18 cellular contexts compared by ENCODE assay signal in genomic region chrX:11424903-11425674, GRCh38.
"Had no signal": no experiment of that assay in that cellular context is flagged by ENCODE, and none has a peak within 500 bp of the region (broad histone marks: within the 10 kb centered on the region; RNA-seq: fewer than 3 reads in every experiment).

No MANE protein-coding gene starts in this region.

- ATAC-seq: activated naive CD4-positive, alpha-beta T cell treated with anti-CD3 and anti-CD28 coated beads, Interleukin-2, amount 50 U/mL, for 72 hours; activated T-helper 17 cell treated with anti-CD3 and anti-CD28 coated beads, Interleukin-2, amount 50 U/mL, for 72 hours; left lobe of liver; natural killer cell treated with Interleukin-12 subunit alpha and Interleukin-12 subunit beta and Interleukin-15 and Interleukin-18, amount 100 ng/mL, for 72 hours; psoas muscle; stimulated activated naive CD8-positive, alpha-beta T cell treated with anti-CD3 and anti-CD28 coated beads, Interleukin-15, Interleukin-2, amounts not matched to agents 100 U/mL and 50 U/mL, for 24 hours; T-cell; WTC11 had no signal

- H3K27ac ChIP-seq: epithelial cell of prostate, psoas muscle, right atrium auricular region had no signal

- H3K4me1 ChIP-seq: psoas muscle had no signal

- H3K4me3 ChIP-seq: psoas muscle, right atrium auricular region had no signal

- H3K36me3 ChIP-seq: right atrium auricular region, tibial artery had no signal

- DNase-seq: activated T-cell treated with anti-CD3 and anti-CD28 coated beads, Interleukin-2, amount 50 U/mL, for 24 hours; cortex of kidney; endodermal cell; kidney; psoas muscle; stimulated activated CD4-positive, alpha-beta T cell treated with anti-CD3 and anti-CD28 coated beads, Interleukin-12 subunit alpha, Interleukin-12 subunit beta, amount 100 ng/mL, for 4 hours; stimulated activated CD4-positive, alpha-beta T cell treated with anti-CD3 and anti-CD28 coated beads, Interleukin-4, amount 100 ng/mL, for 4 hours; stimulated activated naive CD8-positive, alpha-beta T cell treated with anti-CD3 and anti-CD28 coated beads, Interleukin-15, Interleukin-2, amounts not matched to agents 100 U/mL and 50 U/mL, for 24 hours; substantia nigra; T-cell; tibial artery had no signal

- H3K9me3 ChIP-seq: psoas muscle, right atrium auricular region, tibial artery had no signal

- H3K27me3 ChIP-seq: right atrium auricular region, tibial artery had no signal
